ENCODE assay signal across 22 cellular contexts in the genomic region with DNA sequence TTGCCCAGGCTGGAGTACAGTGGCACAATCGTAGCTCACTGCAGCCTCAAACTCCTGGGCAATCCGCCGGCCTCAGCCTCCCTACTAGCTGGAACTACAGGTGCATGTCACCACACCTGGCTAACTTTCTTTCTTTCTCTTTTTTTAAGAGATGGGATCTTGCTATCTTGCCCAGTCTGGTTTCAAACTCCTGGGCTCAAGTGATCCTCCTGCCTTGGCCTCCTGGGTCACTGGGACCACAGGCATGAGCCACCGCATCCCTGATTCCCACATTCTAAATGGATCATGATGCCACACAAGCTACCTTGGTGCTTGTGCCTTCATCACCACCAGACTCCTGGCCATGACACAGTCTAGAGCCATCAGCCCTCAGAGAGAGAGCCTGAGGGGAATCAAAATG. TPM values are rescaled to one million over a fixed set of nuclear protein-coding genes. Genes with fewer than 3 reads are reported as not detected.
DNase-seq lines count a peak whose midpoint lies in the region; ATAC-seq, FAIRE-seq and TF ChIP-seq lines count a peak whose summit lies in the region.
"Had no signal": no experiment of that assay in that cellular context is flagged by ENCODE, and none has a peak within 500 bp of the region (broad histone marks: within the 10 kb centered on the region; RNA-seq: fewer than 3 reads in every experiment).

No MANE protein-coding gene starts in this region.

- H3K9me3 ChIP-seq in HepG2 (ENCODE audit: low read length), result no peaks in the 10 kb centered on the region
- no peaks in the 10 kb centered on the region for H3K9me3 ChIP-seq in right lobe of liver
- no peaks in the 10 kb centered on the region for H3K9me3 ChIP-seq in lower lobe of right lung
- no peaks in the 10 kb centered on the region for H3K9me3 ChIP-seq in upper lobe of right lung
- H3K9me3 ChIP-seq: SJSA1 had no signal

- no peak for TF ChIP-seq POLR2A in HepG2 (IDR thresholded peaks at IDR 0.05; ENCODE audit: insufficient read depth in 1 of 2, low read depth in 2 of 2, low read length in 2 of 2)
- no peak for TF ChIP-seq POLR2A in right lobe of liver (IDR thresholded peaks at IDR 0.05)

- no peak for FAIRE-seq in HepG2 (lab: Jason Lieb, UNC)
- no peak for FAIRE-seq in RCC 7860 (lab: Jason Lieb, UNC)

- WGBS in HepG2 (ENCODE audit: low lambda C conversion rate), result 98% methylated on average over 4 of the region's 4 CpGs
- WGBS in right lobe of liver (ENCODE audit: insufficient coverage, low coverage, low lambda C conversion rate, missing lambda C conversion rate), result 97% methylated on average over 4 of the region's 4 CpGs

- H3K4me1 ChIP-seq in HepG2 (ENCODE audit: insufficient read depth, low read length) (peaks cover 12% of the 10 kb centered on the region), right lobe of liver (peaks cover 0 to 19% (median 8%) of the 10 kb centered on the region in 4 donors), lower lobe of right lung (peaks cover 37% of the 10 kb centered on the region), upper lobe of right lung (peaks cover 21% of the 10 kb centered on the region)

- no peak overlapping the region for H3K9ac ChIP-seq in HepG2 (ENCODE audit: insufficient read depth, low read depth, low read length)
- H3K9ac ChIP-seq: BLaER1 had no signal

- TF ChIP-seq CTCF in HepG2 (CRISPR knock-in tag; IDR thresholded peaks at IDR 0.05) (no peak), right lobe of liver (IDR thresholded peaks at IDR 0.05) (no peak), dorsolateral prefrontal cortex (IDR thresholded peaks at IDR 0.05 in 54 of 56, conservative IDR thresholded peaks at IDR 0.05 in 2 of 56; ENCODE audit: low read depth in 1 of 56, partially characterized antibody in 56 of 56) (no peak), lower lobe of right lung (IDR thresholded peaks at IDR 0.05) (no peak), upper lobe of right lung (IDR thresholded peaks at IDR 0.05) (no peak)

- no peak overlapping the region for H3K4me3 ChIP-seq in HepG2 (replicated peaks in 1 of 3; ENCODE audit: insufficient read depth in 1 of 3, low read depth in 2 of 3, low read length in 3 of 3)
- H3K4me3 ChIP-seq in right lobe of liver, result no peak overlapping the region
- H3K4me3 ChIP-seq in dorsolateral prefrontal cortex, result no peak overlapping the region
- H3K4me3 ChIP-seq in lower lobe of right lung, result no peak overlapping the region
- H3K4me3 ChIP-seq in upper lobe of right lung, result no peak overlapping the region
- H3K4me3 ChIP-seq: BLaER1, GM23338, PC-9, SJSA1 had no signal

- no peak for TF ChIP-seq RAD21 in HepG2 (CRISPR knock-in tag; IDR thresholded peaks at IDR 0.05)

- intact Hi-C loops in HepG2 (cut with micrococcal nuclease; ENCODE audit: unreplicated experiment), result no loop called here
- intact Hi-C loops in right lobe of liver (cut with DNase I), result no loop called here
- intact Hi-C loops in dorsolateral prefrontal cortex (cut with DNase I), result loop anchor here in 1 of 2 donors (10.0 kb wide), 1 partner anchor 83 kb away; no protein-coding TSS in a partner anchor
- intact Hi-C loops in lower lobe of right lung (cut with DNase I), result no loop called here
- intact Hi-C loops in upper lobe of right lung (cut with DNase I), result no loop called here

- no peak overlapping the region for H2AFZ ChIP-seq in HepG2 (ENCODE audit: low read length)
- H2AFZ ChIP-seq: GM23338, PC-9 had no signal

- H3K27me3 ChIP-seq in HepG2 (ENCODE audit: control insufficient read depth in 1 of 2, insufficient read depth in 2 of 2, low read length in 2 of 2), result no peaks in the 10 kb centered on the region
- H3K27me3 ChIP-seq in right lobe of liver, result no peaks in the 10 kb centered on the region
- no peaks in the 10 kb centered on the region for H3K27me3 ChIP-seq in dorsolateral prefrontal cortex
- H3K27me3 ChIP-seq in lower lobe of right lung (ENCODE audit: low read depth), result no peaks in the 10 kb centered on the region
- no peaks in the 10 kb centered on the region for H3K27me3 ChIP-seq in upper lobe of right lung
- H3K27me3 ChIP-seq: BLaER1, SJSA1 had no signal

- ATAC-seq in HepG2 (no peak), right lobe of liver (no peak), lower lobe of right lung (no peak), upper lobe of right lung (no peak)
- ATAC-seq: GM23338 had no signal

- DNase-seq in HepG2 (ENCODE audit: low spot score), result no peak
- no peak for DNase-seq in right lobe of liver
- no peak for DNase-seq in dorsolateral prefrontal cortex
- no peak for DNase-seq in lower lobe of right lung
- DNase-seq in upper lobe of right lung, result no peak
- DNase-seq in RCC 7860 (ENCODE audit: low spot score), result no peak
- no peak for DNase-seq in retina
- DNase-seq in NAMALWA (ENCODE audit: low spot score), result no peak
- DNase-seq: CD4-positive, CD25-positive, alpha-beta regulatory T cell; H9; HFFc6; NCI-H1105; NCI-H1436 treated with DMSO at 0.1 percent for 48 hours; NCI-H446 treated with DMSO at 0.1 percent for 48 hours; NCI-H82; NK-92 treated with Interleukin-12 subunit alpha and Interleukin-12 subunit beta, amount 100 ng/mL, for 24 hours; PC-9; Right ventricle myocardium superior; RPMI8226 had no signal

- POLR2A ChIA-PET in HepG2 (lab: Yijun Ruan, JAX), result no interaction called here

- CTCF ChIA-PET in HepG2 (lab: Yijun Ruan, JAX; ENCODE audit: low intra/inter-chr PET ratio, low total read pairs), result no interaction called here

- no peaks in the 10 kb centered on the region; the same call in 1 of the 2 replicates for H4K20me1 ChIP-seq in HepG2 (ENCODE audit: insufficient read depth, low read length)
- H4K20me1 ChIP-seq: BLaER1 had no signal

- no TSS peak for BruUV-seq in HepG2 (replicated peaks; lab: Mats Ljungman, UMichigan)

- TF ChIP-seq EP300 in HepG2 (IDR thresholded peaks at IDR 0.05; ENCODE audit: low read depth in 2 of 2, low read length in 2 of 2) (no peak), HepG2 (CRISPR knock-in tag; IDR thresholded peaks at IDR 0.05; ENCODE audit: borderline replicate concordance) (no peak)

- in situ Hi-C loops in HepG2 (cut with HindIII; ENCODE audit: extremely low pct_ligation_motif_present, low pct_unique_long_range_greater_than_20kb), result no loop called here

- H3K27ac ChIP-seq in HepG2 (ENCODE audit: extremely low read length, insufficient read depth, low read length) (no peak overlapping the region), right lobe of liver (no peak overlapping the region), dorsolateral prefrontal cortex (peak overlapping the region in 55 of 59 donors; percentile 5 to 90 (median 74)), lower lobe of right lung (peak overlapping the region; percentile 85), upper lobe of right lung (peak overlapping the region; percentile 52)
- H3K27ac ChIP-seq: BLaER1, PC-9, SJSA1 had no signal

- H3K4me2 ChIP-seq in HepG2 (ENCODE audit: low read depth, low read length), result no peak overlapping the region
- H3K4me2 ChIP-seq: BLaER1, GM23338, PC-9 had no signal

- H3K36me3 ChIP-seq in HepG2 (replicated peaks in 1 of 2; ENCODE audit: control insufficient read depth in 1 of 2, insufficient read depth in 2 of 2, low read length in 2 of 2) (peaks cover 16 to 59% of the 10 kb centered on the region in 2 experiments), right lobe of liver (no peaks in the 10 kb centered on the region), lower lobe of right lung (peaks cover 7% of the 10 kb centered on the region), upper lobe of right lung (no peaks in the 10 kb centered on the region)

- H3K79me2 ChIP-seq in HepG2 (ENCODE audit: insufficient read depth, low read length), result no peaks in the 10 kb centered on the region

TF ChIP-seq in HepG2, 621 proteins besides CTCF, POLR2A, EP300 and RAD21:
- TF ChIP-seq ZNF121 (CRISPR knock-in tag; IDR thresholded peaks at IDR 0.05) (peak; percentile 54; the same call in 1 of the 2 replicates), NRL (CRISPR knock-in tag; IDR thresholded peaks at IDR 0.05; ENCODE audit: borderline replicate concordance) (no peak)
TF ChIP-seq in HepG2: peak in this region for 1.

RNA-seq across cellular contexts. Expression of a gene that starts 43.8 kb away (rescaled TPM):
- 25.4 and 28.4 TPM in 2 replicates for total RNA-seq in HepG2 (2016; rRNA removed; fragmentation: Illumina TruSeq; extraction: Trizol)
- 7.2 and 8.3 TPM in 2 replicates for total RNA-seq in HepG2 (2016; cell fraction: cytosol; rRNA removed; fragmentation: Illumina TruSeq; extraction: Trizol; ENCODE audit: low read depth)
- 24.7 and 27.3 TPM in 2 replicates for total RNA-seq in HepG2 (2016; cell fraction: insoluble cytoplasmic fraction; rRNA removed; fragmentation: Illumina TruSeq; extraction: Trizol)
- total RNA-seq in HepG2 (2016; cell fraction: membrane; rRNA removed; fragmentation: Illumina TruSeq; extraction: Trizol), result 22.4 and 23.1 TPM in 2 replicates
- 28.4 and 31.7 TPM in 2 replicates for total RNA-seq in HepG2 (2016; cell fraction: nucleus; rRNA removed; fragmentation: Illumina TruSeq; extraction: Trizol)
- polyA plus RNA-seq in HepG2 (2011; rRNA removed), result 35.5 and 36.0 TPM in 2 replicates
- polyA plus RNA-seq in HepG2 (2011; cell fraction: cytosol; rRNA removed), result 18.2 and 22.4 TPM in 2 replicates
- 37.3 and 45.3 TPM in 2 replicates for polyA plus RNA-seq in HepG2 (2011; cell fraction: nucleus; rRNA removed)
- 24.3 and 27.4 TPM in 2 replicates for polyA plus RNA-seq in HepG2 (2012)
- 7.7 and 7.9 TPM in 2 replicates for polyA plus RNA-seq in HepG2 (2016; cell fraction: cytosol; fragmentation: Illumina TruSeq; extraction: Trizol; ENCODE audit: low read depth)
- polyA plus RNA-seq in HepG2 (2016; cell fraction: insoluble cytoplasmic fraction; fragmentation: Illumina TruSeq; extraction: Trizol; ENCODE audit: low read depth), result 29.5 and 33.6 TPM in 2 replicates
- polyA plus RNA-seq in HepG2 (2016; cell fraction: membrane; fragmentation: Illumina TruSeq; extraction: Trizol; ENCODE audit: low read depth), result 15.0 and 16.9 TPM in 2 replicates
- polyA plus RNA-seq in HepG2 (2016; cell fraction: nucleus; fragmentation: Illumina TruSeq; extraction: Trizol; ENCODE audit: insufficient read depth, low read depth), result 46.1 and 56.3 TPM in 2 replicates
- 29.1 and 36.9 TPM in 2 replicates for polyA minus RNA-seq in HepG2 (2011; rRNA and poly(A)+ RNA removed; ENCODE audit: low replicate concordance)
- 16.0 and 23.4 TPM in 2 replicates for polyA minus RNA-seq in HepG2 (2011; cell fraction: cytosol; rRNA and poly(A)+ RNA removed)
- 36.9 and 50.9 TPM in 2 replicates for polyA minus RNA-seq in HepG2 (2011; cell fraction: nucleus; rRNA and poly(A)+ RNA removed)
- 10 to 100 TPM in 4 of 6 experiments, 1 to 10 TPM in 2; 8.2 to 17.1 (median 10.3) TPM for total RNA-seq in right lobe of liver
- 10 to 100 TPM; 17.0 to 44.5 (median 30.2) TPM for total RNA-seq in dorsolateral prefrontal cortex
- total RNA-seq in lower lobe of right lung, result 45.6 TPM
- 54.7 TPM for total RNA-seq in upper lobe of right lung

Comparison
In these comparisons a context has a peak if more than half of its experiments do, and no peak if none do; other contexts are left out.
1. H3K27ac ChIP-seq: peak in dorsolateral prefrontal cortex (55 of 59), lower lobe of right lung (single experiment) and upper lobe of right lung (single experiment); none in HepG2 (single experiment) and right lobe of liver (0 of 3).